ENCODE assay signal across 24 cellular contexts in genomic region chr15:70469651-70470555, GRCh38.
"Had no signal": no experiment of that assay in that cellular context is flagged by ENCODE, and none has a peak within 500 bp of the region (broad histone marks: within the 10 kb centered on the region; RNA-seq: fewer than 3 reads in every experiment).

No MANE protein-coding gene starts in this region.

- DNase-seq: activated CD4-positive, alpha-beta T cell treated with anti-CD3 and anti-CD28 coated beads, Interleukin-2, amount 50 U/mL, for 48 hours; activated CD8-positive, alpha-beta memory T cell treated with anti-CD3 and anti-CD28 coated beads, Interleukin-2, amount 10 ng/mL, durations not matched to agents 7 days and 5 days; activated T-cell treated with anti-CD3 and anti-CD28 coated beads, Interleukin-2, amount 50 U/mL, for 24 hours; amygdala; brain microvascular endothelial cell; cortex of kidney; effector CD8-positive, alpha-beta T cell; esophagus squamous epithelium; hippocampal formation; left lung; mucosa of descending colon; naive thymus-derived CD4-positive, alpha-beta T cell; occipital lobe; small intestine; upper lobe of left lung; WERI-Rb-1 had no signal

- FAIRE-seq: endothelial cell of umbilical vein, keratinocyte, small intestine had no signal

- H3K4me3 ChIP-seq: esophagus squamous epithelium, left lung, mucosa of descending colon, right atrium auricular region, suprapubic skin, upper lobe of left lung had no signal

- H3K36me3 ChIP-seq: brain microvascular endothelial cell, esophagus squamous epithelium, left lung, right atrium auricular region, suprapubic skin, upper lobe of left lung, WERI-Rb-1 had no signal

- H3K27ac ChIP-seq: brain microvascular endothelial cell, esophagus squamous epithelium, left lung, right atrium auricular region, suprapubic skin, upper lobe of left lung, WERI-Rb-1 had no signal

- ATAC-seq: activated CD8-positive, alpha-beta memory T cell treated with anti-CD3 and anti-CD28 coated beads, Interleukin-2, amount 10 ng/mL, durations not matched to agents 7 days and 5 days; left lung; mucosa of descending colon; naive thymus-derived CD4-positive, alpha-beta T cell had no signal

- H3K27me3 ChIP-seq: brain microvascular endothelial cell, right atrium auricular region, upper lobe of left lung had no signal

- H3K4me3 Mint-ChIP-seq: activated CD8-positive, alpha-beta memory T cell treated with anti-CD3 and anti-CD28 coated beads, Interleukin-2, amount 10 ng/mL, durations not matched to agents 7 days and 5 days; activated naive CD8-positive, alpha-beta T cell; activated T-cell treated with anti-CD3 and anti-CD28 coated beads, Interleukin-2, amount 50 U/mL, for 24 hours; central memory CD8-positive, alpha-beta T cell; naive thymus-derived CD4-positive, alpha-beta T cell; stimulated activated naive CD8-positive, alpha-beta T cell treated with anti-CD3 and anti-CD28 coated beads, Interleukin-15, Interleukin-2, amounts not matched to agents 100 ng/mL and 50 ng/mL, for 24 hours had no signal

- H3K36me3 Mint-ChIP-seq: activated CD8-positive, alpha-beta memory T cell treated with anti-CD3 and anti-CD28 coated beads, Interleukin-2, amount 10 ng/mL, durations not matched to agents 7 days and 5 days; activated naive CD8-positive, alpha-beta T cell had no signal

- H3K27ac Mint-ChIP-seq: activated CD8-positive, alpha-beta memory T cell treated with anti-CD3 and anti-CD28 coated beads, Interleukin-2, amount 10 ng/mL, durations not matched to agents 7 days and 5 days; activated naive CD8-positive, alpha-beta T cell; activated T-cell treated with anti-CD3 and anti-CD28 coated beads, Interleukin-2, amount 50 U/mL, for 24 hours; naive thymus-derived CD4-positive, alpha-beta T cell; progenitor cell of endocrine pancreas; stimulated activated naive CD8-positive, alpha-beta T cell treated with anti-CD3 and anti-CD28 coated beads, Interleukin-15, Interleukin-2, amounts not matched to agents 100 ng/mL and 50 ng/mL, for 24 hours had no signal

- H3K9me3 ChIP-seq: esophagus squamous epithelium, left lung, mucosa of descending colon, right atrium auricular region, suprapubic skin, upper lobe of left lung had no signal

- H3K9me3 Mint-ChIP-seq: activated T-cell treated with anti-CD3 and anti-CD28 coated beads, Interleukin-2, amount 50 U/mL, for 24 hours; central memory CD8-positive, alpha-beta T cell; naive thymus-derived CD4-positive, alpha-beta T cell; stimulated activated naive CD8-positive, alpha-beta T cell treated with anti-CD3 and anti-CD28 coated beads, Interleukin-15, Interleukin-2, amounts not matched to agents 100 ng/mL and 50 ng/mL, for 24 hours had no signal
